ENCODE assay signal across 34 cellular contexts in the genomic region with DNA sequence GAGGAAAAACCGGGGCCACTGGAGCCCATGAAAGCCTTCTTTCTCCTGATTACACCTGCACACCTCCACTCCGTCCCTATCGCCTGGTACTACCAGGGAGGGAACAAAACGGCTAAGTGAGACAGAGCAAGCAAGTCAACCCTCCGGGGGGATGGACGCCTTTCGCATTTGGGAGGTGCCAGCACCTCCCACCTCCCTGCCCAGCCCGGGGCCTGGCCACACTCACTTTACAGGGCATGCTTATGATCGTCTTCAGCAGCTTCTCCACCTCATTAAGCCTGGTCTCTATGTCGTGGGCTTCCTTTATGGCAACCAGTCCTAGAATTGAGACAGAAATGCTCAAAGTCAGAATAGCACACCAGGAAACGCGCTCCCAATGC.
"Had no signal": no experiment of that assay in that cellular context is flagged by ENCODE, and none has a peak within 500 bp of the region (broad histone marks: within the 10 kb centered on the region; RNA-seq: fewer than 3 reads in every experiment).

No MANE protein-coding gene starts in this region.

- H3K36me3 Mint-ChIP-seq: activated CD8-positive, alpha-beta memory T cell treated with anti-CD3 and anti-CD28 coated beads, Interleukin-2, amount 10 ng/mL, durations not matched to agents 7 days and 5 days; activated naive CD4-positive, alpha-beta T cell treated with anti-CD3 and anti-CD28 coated beads, Interleukin-2, amount 10 ng/mL, durations not matched to agents 7 days and 5 days; activated naive CD8-positive, alpha-beta T cell; T-cell had no signal

- H3K27ac ChIP-seq: body of pancreas, breast epithelium, KMS-11, VCaP had no signal

- DNase-seq: activated CD4-positive, alpha-beta memory T cell treated with anti-CD3 and anti-CD28 coated beads, Interleukin-2, amount 10 ng/mL, durations not matched to agents 7 days and 5 days; activated CD4-positive, alpha-beta T cell treated with anti-CD3 and anti-CD28 coated beads for 1 hour; activated CD4-positive, alpha-beta T cell treated with anti-CD3 and anti-CD28 coated beads for 48 hours; activated CD4-positive, CD25-positive, alpha-beta regulatory T cell; activated CD8-positive, alpha-beta memory T cell treated with anti-CD3 and anti-CD28 coated beads for 24 hours; activated CD8-positive, alpha-beta memory T cell treated with anti-CD3 and anti-CD28 coated beads, Interleukin-2, amount 10 ng/mL, durations not matched to agents 7 days and 5 days; activated CD8-positive, alpha-beta memory T cell treated with anti-CD3 and anti-CD28 coated beads, Interleukin-2, amount 50 U/mL, for 48 hours; activated effector memory CD4-positive, alpha-beta T cell treated with Interleukin-2 at 50 U/mL for 16 hours; activated naive CD4-positive, alpha-beta T cell treated with anti-CD3 and anti-CD28 coated beads, Interleukin-2, amount 10 ng/mL, durations not matched to agents 7 days and 5 days; activated naive CD8-positive, alpha-beta T cell treated with anti-CD3 and anti-CD28 coated beads, Interleukin-2, amount 50 U/mL, for 24 hours; activated T-cell treated with anti-CD3 and anti-CD28 coated beads, Interleukin-2, amount 50 U/mL, for 48 hours; amniotic stem cell; body of pancreas; MM.1S; MV-4-11; NCI-H1092 treated with DMSO at 0.1 percent for 48 hours; NCI-H1417; NCI-H146; NCI-H187; NCI-H2029 treated with DMSO at 0.1 percent for 48 hours; NCI-H2171 treated with DMSO at 0.1 percent for 48 hours; NCI-H2227 treated with DMSO at 0.1 percent for 48 hours; NCI-H446 treated with DMSO at 0.1 percent for 48 hours; NCI-H524 treated with DMSO at 0.1 percent for 48 hours; SHP77 treated with DMSO at 0.1 percent for 48 hours; T-cell; T-helper 2 cell; T-helper 9 cell had no signal

- ATAC-seq: activated CD8-positive, alpha-beta memory T cell treated with anti-CD3 and anti-CD28 coated beads, Interleukin-2, amount 10 ng/mL, durations not matched to agents 7 days and 5 days; activated naive CD8-positive, alpha-beta T cell treated with anti-CD3 and anti-CD28 coated beads, Interleukin-2, amount 50 U/mL, for 24 hours; body of pancreas; Panc1; SK-N-SH treated with all-trans-retinoic acid at 6 μM for 48 hours; T-cell had no signal

- H3K4me3 ChIP-seq: body of pancreas, breast epithelium had no signal

- H3K27ac Mint-ChIP-seq: activated CD4-positive, alpha-beta memory T cell treated with anti-CD3 and anti-CD28 coated beads, Interleukin-2, amount 10 ng/mL, durations not matched to agents 7 days and 5 days; activated CD8-positive, alpha-beta memory T cell treated with anti-CD3 and anti-CD28 coated beads, Interleukin-2, amount 10 ng/mL, durations not matched to agents 7 days and 5 days; activated naive CD4-positive, alpha-beta T cell treated with anti-CD3 and anti-CD28 coated beads, Interleukin-2, amount 10 ng/mL, durations not matched to agents 7 days and 5 days; activated naive CD8-positive, alpha-beta T cell; activated naive CD8-positive, alpha-beta T cell treated with anti-CD3 and anti-CD28 coated beads, Interleukin-2, amount 50 U/mL, for 24 hours; T-cell had no signal

- H3K9me3 ChIP-seq: breast epithelium had no signal

- H3K4me3 Mint-ChIP-seq: activated CD4-positive, alpha-beta memory T cell treated with anti-CD3 and anti-CD28 coated beads, Interleukin-2, amount 10 ng/mL, durations not matched to agents 7 days and 5 days; activated CD8-positive, alpha-beta memory T cell treated with anti-CD3 and anti-CD28 coated beads, Interleukin-2, amount 10 ng/mL, durations not matched to agents 7 days and 5 days; activated naive CD4-positive, alpha-beta T cell treated with anti-CD3 and anti-CD28 coated beads, Interleukin-2, amount 10 ng/mL, durations not matched to agents 7 days and 5 days; activated naive CD8-positive, alpha-beta T cell; activated naive CD8-positive, alpha-beta T cell treated with anti-CD3 and anti-CD28 coated beads, Interleukin-2, amount 50 U/mL, for 24 hours; T-cell had no signal

- H3K9me3 Mint-ChIP-seq: activated naive CD8-positive, alpha-beta T cell treated with anti-CD3 and anti-CD28 coated beads, Interleukin-2, amount 50 U/mL, for 24 hours; T-cell had no signal
